ENCODE assay signal across 1 cellular context in the genomic region with DNA sequence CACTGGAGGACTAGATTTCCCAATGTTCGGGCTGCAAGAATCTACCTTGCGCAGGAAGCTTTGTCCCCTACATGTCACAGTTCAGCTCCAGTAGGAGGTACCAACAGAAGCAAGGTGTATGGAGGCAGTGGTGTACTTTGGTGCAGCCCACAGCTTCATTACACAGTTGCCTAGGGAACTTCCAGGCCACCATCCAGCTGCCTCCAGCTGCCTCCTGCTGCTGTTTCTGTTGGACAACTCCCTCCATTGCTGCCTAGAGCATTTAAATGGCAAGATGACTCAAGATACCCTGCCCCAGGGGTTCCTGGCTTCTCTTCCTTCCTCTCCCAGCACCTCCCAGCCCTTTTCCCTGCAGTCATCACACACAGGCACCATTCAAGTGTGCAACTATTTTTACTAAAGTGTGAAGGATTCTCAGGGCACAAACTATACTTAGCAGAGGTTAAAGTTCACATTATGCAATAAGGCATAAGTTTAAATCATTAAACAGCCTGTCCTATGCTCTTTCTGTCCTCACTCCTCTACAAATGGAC.
TF ChIP-seq lines count a peak whose summit lies in the region.

No MANE protein-coding gene starts in this region.

TF ChIP-seq in GM23338, 12 proteins besides CTCF, POLR2A, EP300 and RAD21 (continued from another document):
- TF ChIP-seq, protein P1, sequence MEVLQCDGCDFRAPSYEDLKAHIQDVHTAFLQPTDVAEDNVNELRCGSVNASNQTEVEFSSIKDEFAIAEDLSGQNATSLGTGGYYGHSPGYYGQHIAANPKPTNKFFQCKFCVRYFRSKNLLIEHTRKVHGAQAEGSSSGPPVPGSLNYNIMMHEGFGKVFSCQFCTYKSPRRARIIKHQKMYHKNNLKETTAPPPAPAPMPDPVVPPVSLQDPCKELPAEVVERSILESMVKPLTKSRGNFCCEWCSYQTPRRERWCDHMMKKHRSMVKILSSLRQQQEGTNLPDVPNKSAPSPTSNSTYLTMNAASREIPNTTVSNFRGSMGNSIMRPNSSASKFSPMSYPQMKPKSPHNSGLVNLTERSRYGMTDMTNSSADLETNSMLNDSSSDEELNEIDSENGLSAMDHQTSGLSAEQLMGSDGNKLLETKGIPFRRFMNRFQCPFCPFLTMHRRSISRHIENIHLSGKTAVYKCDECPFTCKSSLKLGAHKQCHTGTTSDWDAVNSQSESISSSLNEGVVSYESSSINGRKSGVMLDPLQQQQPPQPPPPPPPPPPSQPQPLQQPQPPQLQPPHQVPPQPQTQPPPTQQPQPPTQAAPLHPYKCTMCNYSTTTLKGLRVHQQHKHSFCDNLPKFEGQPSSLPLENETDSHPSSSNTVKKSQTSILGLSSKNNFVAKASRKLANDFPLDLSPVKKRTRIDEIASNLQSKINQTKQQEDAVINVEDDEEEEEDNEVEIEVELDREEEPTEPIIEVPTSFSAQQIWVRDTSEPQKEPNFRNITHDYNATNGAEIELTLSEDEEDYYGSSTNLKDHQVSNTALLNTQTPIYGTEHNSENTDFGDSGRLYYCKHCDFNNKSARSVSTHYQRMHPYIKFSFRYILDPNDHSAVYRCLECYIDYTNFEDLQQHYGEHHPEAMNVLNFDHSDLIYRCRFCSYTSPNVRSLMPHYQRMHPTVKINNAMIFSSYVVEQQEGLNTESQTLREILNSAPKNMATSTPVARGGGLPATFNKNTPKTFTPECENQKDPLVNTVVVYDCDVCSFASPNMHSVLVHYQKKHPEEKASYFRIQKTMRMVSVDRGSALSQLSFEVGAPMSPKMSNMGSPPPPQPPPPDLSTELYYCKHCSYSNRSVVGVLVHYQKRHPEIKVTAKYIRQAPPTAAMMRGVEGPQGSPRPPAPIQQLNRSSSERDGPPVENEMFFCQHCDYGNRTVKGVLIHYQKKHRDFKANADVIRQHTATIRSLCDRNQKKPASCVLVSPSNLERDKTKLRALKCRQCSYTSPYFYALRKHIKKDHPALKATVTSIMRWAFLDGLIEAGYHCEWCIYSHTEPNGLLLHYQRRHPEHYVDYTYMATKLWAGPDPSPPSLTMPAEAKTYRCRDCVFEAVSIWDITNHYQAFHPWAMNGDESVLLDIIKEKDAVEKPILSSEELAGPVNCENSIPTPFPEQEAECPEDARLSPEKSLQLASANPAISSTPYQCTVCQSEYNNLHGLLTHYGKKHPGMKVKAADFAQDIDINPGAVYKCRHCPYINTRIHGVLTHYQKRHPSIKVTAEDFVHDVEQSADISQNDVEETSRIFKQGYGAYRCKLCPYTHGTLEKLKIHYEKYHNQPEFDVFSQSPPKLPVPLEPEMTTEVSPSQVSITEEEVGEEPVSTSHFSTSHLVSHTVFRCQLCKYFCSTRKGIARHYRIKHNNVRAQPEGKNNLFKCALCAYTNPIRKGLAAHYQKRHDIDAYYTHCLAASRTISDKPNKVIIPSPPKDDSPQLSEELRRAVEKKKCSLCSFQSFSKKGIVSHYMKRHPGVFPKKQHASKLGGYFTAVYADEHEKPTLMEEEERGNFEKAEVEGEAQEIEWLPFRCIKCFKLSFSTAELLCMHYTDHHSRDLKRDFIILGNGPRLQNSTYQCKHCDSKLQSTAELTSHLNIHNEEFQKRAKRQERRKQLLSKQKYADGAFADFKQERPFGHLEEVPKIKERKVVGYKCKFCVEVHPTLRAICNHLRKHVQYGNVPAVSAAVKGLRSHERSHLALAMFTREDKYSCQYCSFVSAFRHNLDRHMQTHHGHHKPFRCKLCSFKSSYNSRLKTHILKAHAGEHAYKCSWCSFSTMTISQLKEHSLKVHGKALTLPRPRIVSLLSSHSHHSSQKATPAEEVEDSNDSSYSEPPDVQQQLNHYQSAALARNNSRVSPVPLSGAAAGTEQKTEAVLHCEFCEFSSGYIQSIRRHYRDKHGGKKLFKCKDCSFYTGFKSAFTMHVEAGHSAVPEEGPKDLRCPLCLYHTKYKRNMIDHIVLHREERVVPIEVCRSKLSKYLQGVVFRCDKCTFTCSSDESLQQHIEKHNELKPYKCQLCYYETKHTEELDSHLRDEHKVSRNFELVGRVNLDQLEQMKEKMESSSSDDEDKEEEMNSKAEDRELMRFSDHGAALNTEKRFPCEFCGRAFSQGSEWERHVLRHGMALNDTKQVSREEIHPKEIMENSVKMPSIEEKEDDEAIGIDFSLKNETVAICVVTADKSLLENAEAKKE (CRISPR knock-in tag; IDR thresholded peaks at IDR 0.05): no peak
- TF ChIP-seq, protein P2, sequence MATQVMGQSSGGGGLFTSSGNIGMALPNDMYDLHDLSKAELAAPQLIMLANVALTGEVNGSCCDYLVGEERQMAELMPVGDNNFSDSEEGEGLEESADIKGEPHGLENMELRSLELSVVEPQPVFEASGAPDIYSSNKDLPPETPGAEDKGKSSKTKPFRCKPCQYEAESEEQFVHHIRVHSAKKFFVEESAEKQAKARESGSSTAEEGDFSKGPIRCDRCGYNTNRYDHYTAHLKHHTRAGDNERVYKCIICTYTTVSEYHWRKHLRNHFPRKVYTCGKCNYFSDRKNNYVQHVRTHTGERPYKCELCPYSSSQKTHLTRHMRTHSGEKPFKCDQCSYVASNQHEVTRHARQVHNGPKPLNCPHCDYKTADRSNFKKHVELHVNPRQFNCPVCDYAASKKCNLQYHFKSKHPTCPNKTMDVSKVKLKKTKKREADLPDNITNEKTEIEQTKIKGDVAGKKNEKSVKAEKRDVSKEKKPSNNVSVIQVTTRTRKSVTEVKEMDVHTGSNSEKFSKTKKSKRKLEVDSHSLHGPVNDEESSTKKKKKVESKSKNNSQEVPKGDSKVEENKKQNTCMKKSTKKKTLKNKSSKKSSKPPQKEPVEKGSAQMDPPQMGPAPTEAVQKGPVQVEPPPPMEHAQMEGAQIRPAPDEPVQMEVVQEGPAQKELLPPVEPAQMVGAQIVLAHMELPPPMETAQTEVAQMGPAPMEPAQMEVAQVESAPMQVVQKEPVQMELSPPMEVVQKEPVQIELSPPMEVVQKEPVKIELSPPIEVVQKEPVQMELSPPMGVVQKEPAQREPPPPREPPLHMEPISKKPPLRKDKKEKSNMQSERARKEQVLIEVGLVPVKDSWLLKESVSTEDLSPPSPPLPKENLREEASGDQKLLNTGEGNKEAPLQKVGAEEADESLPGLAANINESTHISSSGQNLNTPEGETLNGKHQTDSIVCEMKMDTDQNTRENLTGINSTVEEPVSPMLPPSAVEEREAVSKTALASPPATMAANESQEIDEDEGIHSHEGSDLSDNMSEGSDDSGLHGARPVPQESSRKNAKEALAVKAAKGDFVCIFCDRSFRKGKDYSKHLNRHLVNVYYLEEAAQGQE (IDR thresholded peaks at IDR 0.05; ENCODE audit: unreplicated experiment): no peak
- TF ChIP-seq, protein P3, sequence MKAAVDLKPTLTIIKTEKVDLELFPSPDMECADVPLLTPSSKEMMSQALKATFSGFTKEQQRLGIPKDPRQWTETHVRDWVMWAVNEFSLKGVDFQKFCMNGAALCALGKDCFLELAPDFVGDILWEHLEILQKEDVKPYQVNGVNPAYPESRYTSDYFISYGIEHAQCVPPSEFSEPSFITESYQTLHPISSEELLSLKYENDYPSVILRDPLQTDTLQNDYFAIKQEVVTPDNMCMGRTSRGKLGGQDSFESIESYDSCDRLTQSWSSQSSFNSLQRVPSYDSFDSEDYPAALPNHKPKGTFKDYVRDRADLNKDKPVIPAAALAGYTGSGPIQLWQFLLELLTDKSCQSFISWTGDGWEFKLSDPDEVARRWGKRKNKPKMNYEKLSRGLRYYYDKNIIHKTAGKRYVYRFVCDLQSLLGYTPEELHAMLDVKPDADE (IDR thresholded peaks at IDR 0.05): no peak
- TF ChIP-seq NANOG (IDR thresholded peaks at IDR 0.05; ENCODE audit: borderline replicate concordance): no peak
- TF ChIP-seq STAT1 (IDR thresholded peaks at IDR 0.05; ENCODE audit: unreplicated experiment): no peak
- no peak for TF ChIP-seq JUNB (IDR thresholded peaks at IDR 0.05; ENCODE audit: unreplicated experiment)
- no peak for TF ChIP-seq EZH2phosphoT487 (IDR thresholded peaks at IDR 0.05; ENCODE audit: unreplicated experiment)
- TF ChIP-seq ZNF331 (CRISPR knock-in tag; IDR thresholded peaks at IDR 0.05; ENCODE audit: low read depth): no peak
- TF ChIP-seq CREB1 (CRISPR knock-in tag; IDR thresholded peaks at IDR 0.05; ENCODE audit: low read depth): no peak
- TF ChIP-seq EZH2 (IDR thresholded peaks at IDR 0.05; ENCODE audit: low read depth, unreplicated experiment): no peak
- no peak for TF ChIP-seq ZNF114 (CRISPR knock-in tag; IDR thresholded peaks at IDR 0.05)
